In genomic region chr17:48002208-48002919, GRCh38 we compare ENCODE assay signal across 8 cellular contexts. TPM values are rescaled to one million over a fixed set of nuclear protein-coding genes. Genes with fewer than 3 reads are reported as not detected.
DNase-seq lines count a peak whose midpoint lies in the region; ATAC-seq, FAIRE-seq and TF ChIP-seq lines count a peak whose summit lies in the region.

No MANE protein-coding gene starts in this region.

- TF ChIP-seq CTCF in bronchial epithelial cell (IDR thresholded peaks at IDR 0.05; ENCODE audit: insufficient read depth, low read length, severe bottlenecking) (no peak), liver (IDR thresholded peaks at IDR 0.05; ENCODE audit: low read depth, low read length, missing input control) (no peak)

- H3K4me1 Mint-ChIP-seq in activated naive CD4-positive, alpha-beta T cell treated with anti-CD3 and anti-CD28 coated beads, Interleukin-2, amount 50 U/mL, for 24 hours, result peaks cover 6% of the 10 kb centered on the region
- peaks cover 4% of the 10 kb centered on the region for H3K4me1 Mint-ChIP-seq in activated naive CD4-positive, alpha-beta T cell treated with anti-CD3 and anti-CD28 coated beads for 36 hours (ENCODE audit: low read depth)

- WGBS in liver, result 67% methylated on average over 5 of the region's 5 CpGs

- no peaks in the 10 kb centered on the region for H3K9me3 ChIP-seq in liver (ENCODE audit: control insufficient read depth in 4 of 4, low read length in 3 of 4)

- DNase-seq in activated naive CD4-positive, alpha-beta T cell treated with anti-CD3 and anti-CD28 coated beads for 36 hours, result no peak
- peak; percentile 65 to 66 for DNase-seq in NCI-H526 (lab: John Stamatoyannopoulos, UW)
- peak; percentile 73 for DNase-seq in bronchial epithelial cell (ENCODE audit: low read depth)
- DNase-seq in ureter (ENCODE audit: low spot score), result no peak
- DNase-seq in activated gamma-delta T cell treated with Interleukin-2 at 50 U/mL for 16 hours, result no peak

- H3K27me3 Mint-ChIP-seq in activated naive CD4-positive, alpha-beta T cell treated with anti-CD3 and anti-CD28 coated beads, Interleukin-2, amount 50 U/mL, for 24 hours, result peaks cover 6% of the 10 kb centered on the region
- peaks cover 7% of the 10 kb centered on the region for H3K27me3 Mint-ChIP-seq in activated naive CD4-positive, alpha-beta T cell treated with anti-CD3 and anti-CD28 coated beads for 36 hours (ENCODE audit: low read depth)

- H3K27me3 ChIP-seq in bronchial epithelial cell (ENCODE audit: control insufficient read depth, insufficient read depth, low read length), result no peaks in the 10 kb centered on the region
- H3K27me3 ChIP-seq in liver (ENCODE audit: control insufficient read depth in 4 of 4, insufficient read depth in 4 of 4, low read length in 3 of 4), result no peaks in the 10 kb centered on the region

- H3K36me3 ChIP-seq in bronchial epithelial cell (ENCODE audit: control insufficient read depth, insufficient read depth, low read length), result no peaks in the 10 kb centered on the region
- no peaks in the 10 kb centered on the region for H3K36me3 ChIP-seq in liver (ENCODE audit: control insufficient read depth in 4 of 4, insufficient read depth in 3 of 4, low read depth in 1 of 4, low read length in 3 of 4)

- H3K27ac ChIP-seq in liver (ENCODE audit: low read depth in 1 of 2, low read length in 2 of 2), result peak overlapping the region in 1 of 2 donors; percentile 31

- CTCF ChIA-PET in activated naive CD4-positive, alpha-beta T cell treated with anti-CD3 and anti-CD28 coated beads for 36 hours (lab: Charles Lee), result interaction anchor here (0.6 to 4.6 kb wide), 5 partner anchors 9 to 24 kb away, joined by 3 to 28 read pairs (median 4); no protein-coding TSS in a partner anchor

- no peak overlapping the region for H3K9ac ChIP-seq in liver (ENCODE audit: low read depth in 1 of 2, low read length in 2 of 2)

- FAIRE-seq in bronchial epithelial cell (lab: Jason Lieb, UNC), result no peak

- intact Hi-C loops in activated naive CD4-positive, alpha-beta T cell treated with anti-CD3 and anti-CD28 coated beads for 36 hours (cut with micrococcal nuclease), result no loop called here

- no peaks in the 10 kb centered on the region for H3K9me3 Mint-ChIP-seq in activated naive CD4-positive, alpha-beta T cell treated with anti-CD3 and anti-CD28 coated beads, Interleukin-2, amount 50 U/mL, for 24 hours
- H3K9me3 Mint-ChIP-seq in activated naive CD4-positive, alpha-beta T cell treated with anti-CD3 and anti-CD28 coated beads for 36 hours, result no peaks in the 10 kb centered on the region

- no peaks in the 10 kb centered on the region for H3K36me3 Mint-ChIP-seq in activated naive CD4-positive, alpha-beta T cell treated with anti-CD3 and anti-CD28 coated beads, Interleukin-2, amount 50 U/mL, for 24 hours
- H3K36me3 Mint-ChIP-seq in activated naive CD4-positive, alpha-beta T cell treated with anti-CD3 and anti-CD28 coated beads for 36 hours (ENCODE audit: low read depth), result no peaks in the 10 kb centered on the region

- H3K4me3 ChIP-seq in bronchial epithelial cell (ENCODE audit: low read depth, low read length) (no peak overlapping the region), liver (ENCODE audit: low read depth in 1 of 3, low read length in 3 of 3) (no peak overlapping the region)

- ATAC-seq in HG03469 (IDR thresholded peaks at IDR 0.05; ENCODE audit: unreplicated experiment), result no peak

- H3K4me3 Mint-ChIP-seq in activated naive CD4-positive, alpha-beta T cell treated with anti-CD3 and anti-CD28 coated beads, Interleukin-2, amount 50 U/mL, for 24 hours, result no peak overlapping the region
- no peak overlapping the region for H3K4me3 Mint-ChIP-seq in activated naive CD4-positive, alpha-beta T cell treated with anti-CD3 and anti-CD28 coated beads for 36 hours

- peak overlapping the region; percentile 57 for H3K27ac Mint-ChIP-seq in activated naive CD4-positive, alpha-beta T cell treated with anti-CD3 and anti-CD28 coated beads, Interleukin-2, amount 50 U/mL, for 24 hours
- no peak overlapping the region for H3K27ac Mint-ChIP-seq in activated naive CD4-positive, alpha-beta T cell treated with anti-CD3 and anti-CD28 coated beads for 36 hours

- no peak for TF ChIP-seq RAD21 in liver (IDR thresholded peaks at IDR 0.05)

- H3K4me1 ChIP-seq in liver (ENCODE audit: control insufficient read depth in 4 of 4, insufficient read depth in 4 of 4, low read length in 3 of 4), result peaks cover 0 to 2% (median 0%) of the 10 kb centered on the region in 4 donors

TF ChIP-seq in liver, 16 proteins besides CTCF, POLR2A, EP300 and RAD21:
- TF ChIP-seq NR2F2 (IDR thresholded peaks at IDR 0.05) (no peak), TAF1 (conservative IDR thresholded peaks at IDR 0.05) (no peak), YY1 (IDR thresholded peaks at IDR 0.05) (peak; percentile 60), FOXA2 (IDR thresholded peaks at IDR 0.05) (no peak), JUND (IDR thresholded peaks at IDR 0.05) (peak in 1 of 2 donors; percentile 15), MAX (IDR thresholded peaks at IDR 0.05) (no peak), HNF4A (conservative IDR thresholded peaks at IDR 0.05) (no peak), SP1 (IDR thresholded peaks at IDR 0.05) (no peak)

RNA-seq across cellular contexts. Expression of gene CDK5RAP3, which starts 31.5 kb away (rescaled TPM):
- total RNA-seq in activated naive CD4-positive, alpha-beta T cell treated with anti-CD3 and anti-CD28 coated beads for 36 hours, result 100 to 1,000 TPM; 174 to 175 TPM
- total RNA-seq in bronchial epithelial cell (77.1 and 89.8 TPM in 2 replicates), liver (100 to 1,000 TPM in 1 of 2 donors, 10 to 100 TPM in 1; 44.6 to 120 TPM), ureter (207 TPM)
- 10 to 100 TPM; 52.7 to 96.8 TPM for polyA plus RNA-seq in liver

RNA-seq across cellular contexts. Expression of gene COPZ2, which starts 35.2 kb away (rescaled TPM):
- 1 to 10 TPM; 2.4 to 3.3 TPM for total RNA-seq in activated naive CD4-positive, alpha-beta T cell treated with anti-CD3 and anti-CD28 coated beads for 36 hours
- total RNA-seq in bronchial epithelial cell (8.2 and 21.4 TPM in 2 replicates), liver (10 to 100 TPM in 1 of 2 donors, 1 to 10 TPM in 1; 2.6 to 13.3 TPM), ureter (29.1 TPM)
- 10 to 100 TPM; 22.4 to 38.1 TPM for polyA plus RNA-seq in liver

RNA-seq across cellular contexts. Expression of gene PRR15L, which starts 44.7 kb away (rescaled TPM):
- total RNA-seq in activated naive CD4-positive, alpha-beta T cell treated with anti-CD3 and anti-CD28 coated beads for 36 hours, result not detected
- total RNA-seq in bronchial epithelial cell (1.6 and 9.1 TPM in 2 replicates), liver (10 to 100 TPM in 1 of 2 donors, 1 to 10 TPM in 1; 1.9 to 11.0 TPM), ureter (12.2 TPM)
- 1 to 10 TPM in 1 of 2 donors, under 1 TPM in 1; 0.83 to 1.8 TPM for polyA plus RNA-seq in liver

RNA-seq across cellular contexts. Expression of gene NFE2L1, which starts 45.8 kb away (rescaled TPM):
- 100 to 1,000 TPM in 1 of 2 experiments, 10 to 100 TPM in 1; 95.2 to 102 TPM for total RNA-seq in activated naive CD4-positive, alpha-beta T cell treated with anti-CD3 and anti-CD28 coated beads for 36 hours
- total RNA-seq in bronchial epithelial cell, result 84.2 and 176 TPM in 2 replicates
- 10 to 100 TPM; 37.5 to 79.5 TPM for total RNA-seq in liver
- polyA plus RNA-seq in liver, result 10 to 100 TPM; 14.3 to 77.7 TPM
- 143 TPM for total RNA-seq in ureter

Comparison
In these comparisons a context has a peak if more than half of its experiments do, and no peak if none do; other contexts are left out.
1. DNase-seq: peak in NCI-H526 (2 of 2) and bronchial epithelial cell (single experiment); none in activated naive CD4-positive, alpha-beta T cell treated with anti-CD3 and anti-CD28 coated beads for 36 hours (single experiment), ureter (single experiment) and activated gamma-delta T cell treated with Interleukin-2 at 50 U/mL for 16 hours (single experiment).